Comparison of ENCODE assay signal across 19 cellular contexts in the genomic region with DNA sequence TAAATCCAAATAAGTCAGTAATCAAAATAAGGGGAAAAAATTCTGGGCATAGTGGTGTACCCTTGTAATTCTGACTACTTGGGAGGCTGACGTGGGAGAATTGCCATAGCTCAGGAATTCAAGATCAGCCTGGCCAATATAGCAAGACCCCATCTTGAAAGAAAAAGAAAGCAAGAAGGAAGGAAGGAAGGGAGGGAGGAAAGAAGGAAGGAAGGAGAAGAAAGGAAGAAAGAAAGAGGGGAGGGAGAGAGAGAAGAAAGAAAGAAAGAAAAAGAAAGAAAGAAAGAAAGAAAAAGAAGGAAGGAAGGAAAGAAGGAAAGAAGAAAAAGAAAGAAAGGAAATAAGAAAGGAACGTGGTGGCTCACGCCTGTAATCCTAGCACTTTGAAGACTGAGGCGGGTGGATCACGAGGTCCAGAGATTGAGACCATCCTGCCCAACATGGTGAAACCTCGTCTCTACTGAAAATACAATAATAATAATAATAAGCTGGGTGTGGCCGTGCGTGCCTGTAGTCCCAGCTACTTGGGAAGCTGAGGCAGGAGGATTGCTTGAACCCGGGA.
DNase-seq lines count a peak whose midpoint lies in the region; ATAC-seq, FAIRE-seq and TF ChIP-seq lines count a peak whose summit lies in the region.
"Had no signal": no experiment of that assay in that cellular context is flagged by ENCODE, and none has a peak within 500 bp of the region (broad histone marks: within the 10 kb centered on the region; RNA-seq: fewer than 3 reads in every experiment).

No MANE protein-coding gene starts in this region.

- no peak overlapping the region for H2BK15ac ChIP-seq in H1 (ENCODE audit: low read length)

- POLR2A ChIA-PET in A549 (lab: Yijun Ruan, JAX), result no interaction called here
- POLR2A ChIA-PET in HEK293 (lab: Yijun Ruan, JAX), result no interaction called here
- POLR2A ChIA-PET in H1 (lab: Charles Lee; ENCODE audit: partially characterized antibody), result no interaction called here

- no peaks in the 10 kb centered on the region for H3K4me1 Mint-ChIP-seq in immature natural killer cell

- H3K4me3 ChIP-seq in A549 (no peak overlapping the region), HEK293 (ENCODE audit: low read depth, low read length) (no peak overlapping the region), H1 (ENCODE audit: extremely low read depth in 1 of 4, insufficient read depth in 2 of 4, low read depth in 3 of 4, low read length in 4 of 4) (no peak overlapping the region), sigmoid colon (no peak overlapping the region), SJCRH30 (no peak overlapping the region)
- H3K4me3 ChIP-seq: GM23338, HAP-1 had no signal

- no peak for FAIRE-seq in A549 (lab: Jason Lieb, UNC)
- no peak for FAIRE-seq in H1 (lab: Jason Lieb, UNC)
- FAIRE-seq: D721Med, GM12891, GM18507, H54 had no signal

- H3K27me3 ChIP-seq in H1 (replicated peaks in 1 of 4; ENCODE audit: control insufficient read depth in 3 of 4, extremely low read depth in 1 of 4, insufficient read depth in 3 of 4, low read length in 3 of 4) (no peaks in the 10 kb centered on the region), sigmoid colon (no peaks in the 10 kb centered on the region), SJCRH30 (0 out of 2 replicates have a peak, but pooled peaks cover 2% of the 10 kb centered on the region)

- no peaks in the 10 kb centered on the region for H3K36me3 Mint-ChIP-seq in immature natural killer cell
- H3K36me3 Mint-ChIP-seq: CD4-positive, alpha-beta memory T cell had no signal

- no peak for DNase-seq in A549 (ENCODE audit: low read depth in 1 of 2, low spot score in 1 of 2)
- DNase-seq in H1 (ENCODE audit: low read depth in 1 of 2, low spot score in 2 of 2), result no peak
- peak; percentile 34 for DNase-seq in sigmoid colon
- DNase-seq in immature natural killer cell, result no peak
- DNase-seq in SJCRH30, result no peak
- no peak for DNase-seq in DMS 273 (lab: John Stamatoyannopoulos, UW; ENCODE audit: unreplicated experiment)
- DNase-seq: 8988T; C1 segment of cervical spinal cord; CD4-positive, alpha-beta memory T cell; DMS53; DMS79 treated with DMSO at 0.1 percent for 48 hours; GF-D8 had no signal

- H3K4ac ChIP-seq in H1 (replicated peaks; ENCODE audit: insufficient read length, low read depth, low read length), result no peak overlapping the region

- no peak overlapping the region for H3K56ac ChIP-seq in H1 (replicated peaks; ENCODE audit: insufficient read length, low read depth, low read length)

- H2AK5ac ChIP-seq in H1 (ENCODE audit: low read depth, low read length), result no peak overlapping the region

- no peaks in the 10 kb centered on the region for H3K79me1 ChIP-seq in H1 (ENCODE audit: low read depth, low read length)

- TF ChIP-seq CTCF in A549 (IDR thresholded peaks at IDR 0.05), result no peak
- no peak for TF ChIP-seq CTCF in HEK293 (tag by site-specific recombination; IDR thresholded peaks at IDR 0.05)
- TF ChIP-seq CTCF in H1 (IDR thresholded peaks at IDR 0.05; ENCODE audit: control extremely low read depth in 1 of 3, insufficient read depth in 1 of 3, low read depth in 1 of 3, low read length in 3 of 3), result no peak
- TF ChIP-seq CTCF in sigmoid colon (IDR thresholded peaks at IDR 0.05), result no peak

- 75% methylated on average over 9 of the region's 9 CpGs for WGBS in A549 (ENCODE audit: missing lambda C conversion rate)
- WGBS in H1 (ENCODE audit: extremely low coverage in 1 of 2, insufficient coverage in 1 of 2, insufficient read length in 1 of 2, insufficient replicate concordance in 2 of 2, low coverage in 1 of 2, low lambda C conversion rate in 2 of 2, missing lambda C conversion rate in 1 of 2), 2 experiments, result 81% methylated on average over 9 of the region's 9 CpGs; no CpG with 5 or more reads in 1 of the 2 experiments
- WGBS in sigmoid colon, 2 donors, result 91 to 92% methylated on average over 9 of the region's 9 CpGs

- H3K9me3 ChIP-seq in A549, result no peaks in the 10 kb centered on the region
- H3K9me3 ChIP-seq in HEK293 (ENCODE audit: control insufficient read depth, insufficient read depth, low read depth, low read length), result no peaks in the 10 kb centered on the region
- H3K9me3 ChIP-seq in H1 (ENCODE audit: insufficient read depth in 2 of 2, low read depth in 1 of 2, low read length in 1 of 2), result no peaks in the 10 kb centered on the region
- no peaks in the 10 kb centered on the region for H3K9me3 ChIP-seq in sigmoid colon
- H3K9me3 ChIP-seq in SJCRH30 (replicated peaks), result no peaks in the 10 kb centered on the region
- H3K9me3 ChIP-seq: HAP-1 had no signal

- H3K27me3 Mint-ChIP-seq in immature natural killer cell (ENCODE audit: low read depth in 3 of 3), result peaks cover 0 to 5% (median 1%) of the 10 kb centered on the region in 3 donors
- H3K27me3 Mint-ChIP-seq: CD4-positive, alpha-beta memory T cell had no signal

- peak overlapping the region; percentile 62 to 69; a peak in 5 of 6 replicates for H3K27ac ChIP-seq in A549
- H3K27ac ChIP-seq in HEK293 (ENCODE audit: extremely low read depth, low read depth, low read length), result no peak overlapping the region
- H3K27ac ChIP-seq in H1 (ENCODE audit: low read depth, low read length), result no peak overlapping the region
- H3K27ac ChIP-seq in sigmoid colon, result no peak overlapping the region
- H3K27ac ChIP-seq in SJCRH30, result no peak overlapping the region

- no peak overlapping the region for H2AFZ ChIP-seq in H1 (ENCODE audit: low read length)
- H2AFZ ChIP-seq: GM23338 had no signal

- peak overlapping the region in 1 of 6 donors; percentile 14 for H3K27ac Mint-ChIP-seq in immature natural killer cell
- H3K27ac Mint-ChIP-seq: GM23338 had no signal

- no peak for ATAC-seq in A549
- ATAC-seq: GM23338 had no signal

- no peak overlapping the region for H2BK120ac ChIP-seq in H1 (replicated peaks; ENCODE audit: low read depth, low read length)

- no peak overlapping the region for H3K4me3 Mint-ChIP-seq in immature natural killer cell
- H3K4me3 Mint-ChIP-seq: CD4-positive, alpha-beta memory T cell; GM23338 had no signal

- H4K91ac ChIP-seq in H1 (replicated peaks; ENCODE audit: insufficient read length, low read length), result no peak overlapping the region

- H4K5ac ChIP-seq in H1 (ENCODE audit: insufficient read length, low read depth, low read length), result no peak overlapping the region

- no peak overlapping the region for H2BK5ac ChIP-seq in H1 (ENCODE audit: low read depth, low read length)

- no peak overlapping the region for H4K8ac ChIP-seq in H1 (ENCODE audit: extremely low read depth, insufficient read depth, low read length)

- H3K79me2 ChIP-seq in H1 (ENCODE audit: control insufficient read depth in 1 of 2, insufficient read depth in 2 of 2, low read length in 2 of 2), result no peaks in the 10 kb centered on the region

- no peaks in the 10 kb centered on the region for H4K20me1 ChIP-seq in H1 (replicated peaks in 1 of 2; ENCODE audit: control insufficient read depth in 1 of 2, insufficient read depth in 2 of 2, low read length in 2 of 2)

- no peaks in the 10 kb centered on the region for H3K23me2 ChIP-seq in H1 (ENCODE audit: low read depth, low read length)

- H3K14ac ChIP-seq in H1 (ENCODE audit: insufficient read length), result no peak overlapping the region

- CTCF ChIA-PET in A549 (lab: Yijun Ruan, JAX), result interaction anchor here (1.1 to 2.2 kb wide), 2 partner anchors 17 to 428 kb away, joined by 5 read pairs; no protein-coding TSS in a partner anchor
- CTCF ChIA-PET in HEK293 (lab: Yijun Ruan, JAX), result interaction anchor here (1.6 kb wide), 1 partner anchor 17 kb away, joined by 7 read pairs; no protein-coding TSS in a partner anchor
- CTCF ChIA-PET in H1 (lab: Charles Lee; ENCODE audit: partially characterized antibody), result interaction anchor here (0.6 to 1.5 kb wide), 3 partner anchors 18 to 209 kb away, joined by 4 to 5 read pairs (median 4); partner anchors contain the start of gene ROR1

- TF ChIP-seq POLR2A in A549 (IDR thresholded peaks at IDR 0.05; ENCODE audit: low read length), result no peak
- no peak for TF ChIP-seq POLR2A in H1 (IDR thresholded peaks at IDR 0.05; ENCODE audit: control extremely low read depth in 1 of 2, low read depth in 2 of 2, low read length in 2 of 2)
- TF ChIP-seq POLR2A in sigmoid colon (IDR thresholded peaks at IDR 0.05), result no peak

- H3K4me2 ChIP-seq in A549, result peak overlapping the region; percentile 59
- H3K4me2 ChIP-seq in H1 (ENCODE audit: insufficient read depth in 1 of 2, low read depth in 2 of 2, low read length in 2 of 2), result no peak overlapping the region
- H3K4me2 ChIP-seq: GM23338 had no signal

- H2BK12ac ChIP-seq in H1 (ENCODE audit: low read depth, low read length), result no peak overlapping the region

- no peak overlapping the region for H3K18ac ChIP-seq in H1 (ENCODE audit: extremely low read depth, low read length)

- no peak overlapping the region for H3K23ac ChIP-seq in H1 (ENCODE audit: insufficient read length)

- H2BK20ac ChIP-seq in H1 (ENCODE audit: low read length), result no peak overlapping the region

- intact Hi-C loops in sigmoid colon (cut with DNase I), result no loop called here

- TF ChIP-seq EP300 in A549 (IDR thresholded peaks at IDR 0.05) (no peak), H1 (IDR thresholded peaks at IDR 0.05; ENCODE audit: borderline replicate concordance in 1 of 2, low read depth in 2 of 2, low read length in 2 of 2) (no peak), sigmoid colon (IDR thresholded peaks at IDR 0.05) (no peak)

- no peak overlapping the region for H3K9ac ChIP-seq in H1 (replicated peaks in 1 of 4; ENCODE audit: extremely low read depth in 1 of 4, low read depth in 3 of 4, low read length in 3 of 4)

- H3K9me3 Mint-ChIP-seq in immature natural killer cell, result no peaks in the 10 kb centered on the region
- H3K9me3 Mint-ChIP-seq: CD4-positive, alpha-beta memory T cell; GM23338 had no signal

- TF ChIP-seq RAD21 in A549 (conservative IDR thresholded peaks at IDR 0.05 in 1 of 2, IDR thresholded peaks at IDR 0.05 in 1 of 2) (no peak), H1 (IDR thresholded peaks at IDR 0.05 in 1 of 2, conservative IDR thresholded peaks at IDR 0.05 in 1 of 2; ENCODE audit: low read depth in 2 of 2, low read length in 2 of 2) (no peak)

- H3K4me1 ChIP-seq in A549 (peaks cover 53% of the 10 kb centered on the region), HEK293 (ENCODE audit: control insufficient read depth, insufficient read depth, low read length) (no peaks in the 10 kb centered on the region; the same call in 1 of the 2 replicates), H1 (replicated peaks in 1 of 4; ENCODE audit: control insufficient read depth in 3 of 4, insufficient read depth in 4 of 4, low read length in 3 of 4) (peaks cover 0 to 3% (median 2%) of the 10 kb centered on the region in 4 experiments; a peak in 2 of 7 replicates), sigmoid colon (peaks cover 0 to 2% (median under 1%) of the 10 kb centered on the region in 4 donors), SJCRH30 (peaks cover 7% of the 10 kb centered on the region)
- H3K4me1 ChIP-seq: HAP-1 had no signal

- H3K36me3 ChIP-seq in HEK293 (ENCODE audit: control insufficient read depth in 2 of 2, insufficient read depth in 1 of 2, low read length in 2 of 2) (no peaks in the 10 kb centered on the region), H1 (ENCODE audit: control insufficient read depth in 2 of 4, insufficient read depth in 4 of 4, low read length in 3 of 4) (no peaks in the 10 kb centered on the region; a peak in 1 of 8 replicates), sigmoid colon (no peaks in the 10 kb centered on the region), SJCRH30 (no peaks in the 10 kb centered on the region)
- H3K36me3 ChIP-seq: HAP-1 had no signal

TF ChIP-seq in H1, 55 proteins besides CTCF, POLR2A, EP300 and RAD21 (continues in another document):
- 0 out of 2 replicates have a peak, but pooled peaks have one; percentile 21 for TF ChIP-seq KDM1A (IDR thresholded peaks at IDR 0.05; ENCODE audit: borderline replicate concordance, low read length)

Comparison
In these comparisons a context has a peak if more than half of its experiments do, and no peak if none do; other contexts are left out.
1. H3K27ac ChIP-seq: peak in A549 (2 of 2); none in HEK293 (single experiment), H1 (single experiment), sigmoid colon (0 of 4) and SJCRH30 (single experiment).